In the genomic region with DNA sequence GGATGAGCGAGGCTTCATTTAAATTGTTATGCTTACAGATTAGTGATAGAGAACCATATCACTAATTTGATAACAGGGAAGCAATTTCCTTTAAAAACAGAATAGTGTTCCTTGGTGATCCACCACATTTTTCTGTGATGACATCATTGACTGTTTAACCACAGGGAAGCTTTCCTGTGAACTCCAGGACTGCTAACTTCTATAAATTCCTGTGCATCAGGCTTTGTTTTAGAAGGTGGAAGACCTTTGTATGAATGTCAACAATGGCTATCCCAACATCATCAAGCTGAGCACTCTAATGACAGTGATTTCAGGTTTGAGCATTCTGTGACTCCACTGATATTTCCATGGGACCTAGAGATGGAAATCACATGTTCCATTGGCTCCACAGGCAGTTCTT, we compare ENCODE assay signal across 33 cellular contexts.
DNase-seq lines count a peak whose midpoint lies in the region; ATAC-seq and TF ChIP-seq lines count a peak whose summit lies in the region.
"Had no signal": no experiment of that assay in that cellular context is flagged by ENCODE, and none has a peak within 500 bp of the region (broad histone marks: within the 10 kb centered on the region; RNA-seq: fewer than 3 reads in every experiment).

No MANE protein-coding gene starts in this region.

- H3K4me3 ChIP-seq in astrocyte of the spinal cord (ENCODE audit: low read depth, low read length) (no peak overlapping the region), transverse colon (no peak overlapping the region), adrenal gland (no peak overlapping the region)
- H3K4me3 ChIP-seq: A549, colonic mucosa, GM12878, SJCRH30, testis, uterus had no signal

- TF ChIP-seq CTCF in astrocyte of the spinal cord (IDR thresholded peaks at IDR 0.05; ENCODE audit: low read depth, low read length) (no peak), transverse colon (IDR thresholded peaks at IDR 0.05) (no peak), adrenal gland (IDR thresholded peaks at IDR 0.05) (no peak)

- DNase-seq in A172 (ENCODE audit: low spot score) (peak; percentile 59), astrocyte of the spinal cord (ENCODE audit: low read depth, low spot score) (peak; percentile 23), islet precursor cell (peak; percentile 57), transverse colon (no peak), T1000 (lab: John Stamatoyannopoulos, UW) (no peak), adrenal gland (no peak)
- DNase-seq: activated CD4-positive, alpha-beta T cell treated with anti-CD3 and anti-CD28 coated beads, Interleukin-2, amount 10 ng/mL, durations not matched to agents 7 days and 5 days; amygdala; BE2C; CD8-positive, alpha-beta memory T cell; colonic mucosa; DMS 273 treated with DMSO at 0.1 percent for 48 hours; effector CD4-positive, alpha-beta T cell; erythroblast; glutamatergic neuron; H7; NCI-H1417 treated with DMSO at 0.1 percent for 48 hours; NCI-H2029 treated with DMSO at 0.1 percent for 48 hours; NCI-H2227 treated with DMSO at 0.1 percent for 48 hours; NCI-H69; nephron progenitor cell; retina; stimulated activated CD4-positive, alpha-beta T cell treated with anti-CD3 and anti-CD28 coated beads, Interleukin-1b, Interleukin-23, amount 100 ng/mL, for 48 hours; SW 1271; testis; uterus had no signal

- H3K4me1 ChIP-seq in transverse colon = no peaks in the 10 kb centered on the region
- H3K4me1 ChIP-seq in adrenal gland (replicated peaks in 1 of 2) = no peaks in the 10 kb centered on the region
- H3K4me1 ChIP-seq: A549, BE2C, colonic mucosa, SJCRH30, testis, uterus had no signal

- WGBS in transverse colon (ENCODE audit: low coverage in 1 of 2), 2 donors = 76 to 81% methylated on average over 1 of the region's 1 CpG
- 65 to 91% (median 79%) methylated on average over 1 of the region's 1 CpG for WGBS in adrenal gland, 4 donors

- ATAC-seq in GM21576 (IDR thresholded peaks at IDR 0.05; ENCODE audit: unreplicated experiment) = no peak
- ATAC-seq: A549, GM12878, WTC11 had no signal

- H3K36me3 ChIP-seq in transverse colon (no peaks in the 10 kb centered on the region), adrenal gland (replicated peaks in 1 of 2) (no peaks in the 10 kb centered on the region)
- H3K36me3 ChIP-seq: BE2C, colonic mucosa, SJCRH30, uterus had no signal

- H3K27me3 ChIP-seq in transverse colon = no peaks in the 10 kb centered on the region
- H3K27me3 ChIP-seq in adrenal gland = no peaks in the 10 kb centered on the region
- H3K27me3 ChIP-seq: BE2C, colonic mucosa, SJCRH30, testis, uterus had no signal

- in situ Hi-C loops in astrocyte of the spinal cord (cut with HindIII; ENCODE audit: low sequenced_read_pairs) (no loop called here), transverse colon (cut with MboI; ENCODE audit: low pct_ligation_motif_present in 1 of 4, low pct_unique_long_range_greater_than_20kb in 1 of 4, low sequenced_read_pairs in 3 of 4) (no loop called here)

- TF ChIP-seq EP300 in Ishikawa (IDR thresholded peaks at IDR 0.05; ENCODE audit: borderline replicate concordance) (peak; percentile 17; the same call in 1 of the 2 replicates), transverse colon (IDR thresholded peaks at IDR 0.05; ENCODE audit: low read depth) (no peak)

- H3K27ac ChIP-seq in transverse colon (no peak overlapping the region), adrenal gland (no peak overlapping the region)
- H3K27ac ChIP-seq: A549, colonic mucosa, KMS-11, SJCRH30, testis, uterus had no signal

- no peaks in the 10 kb centered on the region for H3K9me3 ChIP-seq in transverse colon
- no peaks in the 10 kb centered on the region for H3K9me3 ChIP-seq in adrenal gland (replicated peaks in 1 of 3)
- H3K9me3 ChIP-seq: A549, BE2C, colonic mucosa, SJCRH30, testis, uterus had no signal

- TF ChIP-seq RAD21 in Ishikawa (IDR thresholded peaks at IDR 0.05; ENCODE audit: low read depth) = no peak

- TF ChIP-seq POLR2A in transverse colon (IDR thresholded peaks at IDR 0.05) (no peak), adrenal gland (IDR thresholded peaks at IDR 0.05) (no peak)

- intact Hi-C loops in transverse colon (cut with DNase I; ENCODE audit: low total_unique reads) = no loop called here
- intact Hi-C loops in adrenal gland (cut with DNase I) = no loop called here

TF ChIP-seq in Ishikawa, 13 proteins besides CTCF, POLR2A, EP300 and RAD21:
- TF ChIP-seq TEAD4 (IDR thresholded peaks at IDR 0.05) (peak; percentile 56; the same call in 1 of the 2 replicates), REST (IDR thresholded peaks at IDR 0.05; ENCODE audit: low read depth) (no peak)

Comparison
In these comparisons a context has a peak if more than half of its experiments do, and no peak if none do; other contexts are left out.
1. DNase-seq: peak in A172 (single experiment), astrocyte of the spinal cord (single experiment) and islet precursor cell (single experiment); none in transverse colon (single experiment), T1000 (single experiment) and adrenal gland (0 of 7).